ENCODE assay signal across 22 cellular contexts in the genomic region with DNA sequence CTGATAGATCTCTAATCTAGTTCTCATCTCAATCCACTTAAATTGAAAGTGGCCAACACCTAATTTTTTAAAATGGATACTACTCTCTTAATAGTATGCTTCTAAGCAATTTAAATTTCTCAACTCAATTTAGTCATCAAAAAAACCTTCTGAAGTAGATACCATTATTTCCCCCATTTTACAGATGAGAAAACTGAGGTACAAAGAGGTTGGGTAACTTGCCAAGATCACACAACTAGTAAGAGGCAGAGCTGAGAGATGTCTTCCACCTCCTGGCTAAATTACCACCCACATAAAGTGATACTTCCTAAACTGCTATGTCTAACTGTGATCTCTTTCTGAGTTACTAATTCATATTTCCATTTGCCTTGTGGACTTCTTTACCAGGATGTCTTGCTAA.
"Had no signal": no experiment of that assay in that cellular context is flagged by ENCODE, and none has a peak within 500 bp of the region (broad histone marks: within the 10 kb centered on the region; RNA-seq: fewer than 3 reads in every experiment).

No MANE protein-coding gene starts in this region.

- H3K36me3 ChIP-seq: MG63 had no signal

- H3K27ac ChIP-seq: SJSA1, SK-N-MC had no signal

- H3K4me1 ChIP-seq: SJSA1 had no signal

- H3K4me3 Mint-ChIP-seq: IgD-negative memory B cell had no signal

- H3K9me3 ChIP-seq: MG63, SJSA1 had no signal

- DNase-seq: KBM-7, MG63, NCI-H1092, NCI-H1105 treated with DMSO at 0.1 percent for 48 hours, NCI-H1417 treated with DMSO at 0.1 percent for 48 hours, NCI-H146, NCI-H1694 treated with DMSO at 0.1 percent for 48 hours, NCI-H1930, NCI-H2081, NCI-H2107, NCI-H226, NCI-H446, NCI-H510A, NCI-H524 treated with DMSO at 0.1 percent for 48 hours, NCI-H69, NCI-H774, Right ventricle myocardium superior, RPMI8226, SIG-M5 had no signal

- H3K27me3 Mint-ChIP-seq: IgD-negative memory B cell had no signal

- H3K4me3 ChIP-seq: MG63, SJSA1, SK-N-MC had no signal

- H3K27ac Mint-ChIP-seq: IgD-negative memory B cell had no signal
